8 cellular contexts compared by ENCODE assay signal in the genomic region with DNA sequence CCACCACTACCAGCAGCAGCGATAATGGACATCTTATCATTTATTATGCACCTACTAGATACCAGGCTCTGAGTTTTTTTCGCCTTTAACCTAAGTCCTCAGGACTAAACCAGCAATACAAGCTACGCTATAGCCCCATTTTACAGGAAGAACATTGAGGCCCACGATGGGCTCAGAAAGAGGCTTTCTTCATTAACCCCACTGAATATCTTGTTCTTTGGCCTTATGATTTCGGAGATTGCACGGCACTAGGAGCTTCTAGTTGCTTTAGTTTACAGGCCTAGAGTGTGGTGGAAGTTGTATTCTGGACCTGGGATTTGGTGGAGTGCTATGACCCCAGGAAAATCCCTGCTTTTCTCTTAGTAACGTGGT. TPM values are rescaled to one million over a fixed set of nuclear protein-coding genes. Genes with fewer than 3 reads are reported as not detected.
DNase-seq lines count a peak whose midpoint lies in the region; ATAC-seq, FAIRE-seq and TF ChIP-seq lines count a peak whose summit lies in the region.

No MANE protein-coding gene starts in this region.

- H3K4me1 Mint-ChIP-seq in T-helper 2 cell treated with Interferon-gamma antibody and Interleukin-4, amounts not matched to agents 5 μg/mL and 100 μg/mL, for 36 hours (ENCODE audit: low read depth): peaks cover 37% of the 10 kb centered on the region

- no peak overlapping the region for H3K27ac Mint-ChIP-seq in T-helper 2 cell treated with Interferon-gamma antibody and Interleukin-4, amounts not matched to agents 5 μg/mL and 100 μg/mL, for 36 hours

- CTCF ChIA-PET in HepG2 (lab: Yijun Ruan, JAX; ENCODE audit: low intra/inter-chr PET ratio, low total read pairs): no interaction called here

- H3K4me2 ChIP-seq in HepG2 (ENCODE audit: low read depth, low read length): peak overlapping the region; percentile 80

- H3K9ac ChIP-seq in HepG2 (ENCODE audit: insufficient read depth, low read depth, low read length): peak overlapping the region; percentile 92

- no peak for ATAC-seq in HepG2
- ATAC-seq in GM21447 (IDR thresholded peaks at IDR 0.05; ENCODE audit: unreplicated experiment): no peak

- peaks cover 4% of the 10 kb centered on the region for H3K36me3 Mint-ChIP-seq in T-helper 2 cell treated with Interferon-gamma antibody and Interleukin-4, amounts not matched to agents 5 μg/mL and 100 μg/mL, for 36 hours (ENCODE audit: low read depth)

- TF ChIP-seq RAD21 in HepG2 (CRISPR knock-in tag; IDR thresholded peaks at IDR 0.05): no peak

- H3K27me3 ChIP-seq in ascending aorta: no peaks in the 10 kb centered on the region
- peaks cover 0 to under 1% of the 10 kb centered on the region in 2 experiments; a peak in 1 of 5 replicates for H3K27me3 ChIP-seq in HepG2 (ENCODE audit: control insufficient read depth in 1 of 2, insufficient read depth in 2 of 2, low read length in 2 of 2)
- no peaks in the 10 kb centered on the region for H3K27me3 ChIP-seq in testis

- WGBS in HepG2 (ENCODE audit: low lambda C conversion rate): 22% methylated on average over 7 of the region's 7 CpGs
- 24 to 28% methylated on average over 7 of the region's 7 CpGs for WGBS in testis, 2 donors

- in situ Hi-C loops in HepG2 (cut with HindIII; ENCODE audit: extremely low pct_ligation_motif_present, low pct_unique_long_range_greater_than_20kb): no loop called here

- FAIRE-seq in HepG2 (lab: Jason Lieb, UNC): no peak

- H3K4me1 ChIP-seq in ascending aorta: peaks cover 5 to 30% of the 10 kb centered on the region in 2 donors
- H3K4me1 ChIP-seq in HepG2 (ENCODE audit: insufficient read depth, low read length): peaks cover 70% of the 10 kb centered on the region
- peaks cover 13% of the 10 kb centered on the region for H3K4me1 ChIP-seq in testis

- TF ChIP-seq EP300 in HepG2 (IDR thresholded peaks at IDR 0.05; ENCODE audit: low read depth in 2 of 2, low read length in 2 of 2): no peak
- TF ChIP-seq EP300 in HepG2 (CRISPR knock-in tag; IDR thresholded peaks at IDR 0.05; ENCODE audit: borderline replicate concordance): no peak

- H3K9me3 ChIP-seq in ascending aorta: no peaks in the 10 kb centered on the region
- no peaks in the 10 kb centered on the region for H3K9me3 ChIP-seq in HepG2 (ENCODE audit: low read length)
- H3K9me3 ChIP-seq in testis: no peaks in the 10 kb centered on the region

- peak overlapping the region; percentile 84 for H3K4me3 Mint-ChIP-seq in T-helper 2 cell treated with Interferon-gamma antibody and Interleukin-4, amounts not matched to agents 5 μg/mL and 100 μg/mL, for 36 hours

- POLR2A ChIA-PET in HepG2 (lab: Yijun Ruan, JAX): interaction anchor here (0.9 to 2.8 kb wide), 6 partner anchors 9 to 109 kb away, joined by 3 to 12 read pairs (median 6); partner anchors contain the start of genes ATP5IF1, MED18 and PHACTR4

- H3K36me3 ChIP-seq in ascending aorta (no peaks in the 10 kb centered on the region), HepG2 (replicated peaks in 1 of 2; ENCODE audit: control insufficient read depth in 1 of 2, insufficient read depth in 2 of 2, low read length in 2 of 2) (peaks cover 0 to 2% of the 10 kb centered on the region in 2 experiments; a peak in 1 of 5 replicates), testis (ENCODE audit: low read depth, missing control alignments) (no peaks in the 10 kb centered on the region)

- peaks cover 4% of the 10 kb centered on the region for H3K27me3 Mint-ChIP-seq in T-helper 2 cell treated with Interferon-gamma antibody and Interleukin-4, amounts not matched to agents 5 μg/mL and 100 μg/mL, for 36 hours (ENCODE audit: low read depth)

- peak overlapping the region; percentile 92 to 97 for H3K27ac ChIP-seq in ascending aorta
- H3K27ac ChIP-seq in HepG2 (ENCODE audit: extremely low read length, insufficient read depth, low read length): no peak overlapping the region
- H3K27ac ChIP-seq in testis: peak overlapping the region in 1 of 2 donors; percentile 91

- H3K4me3 ChIP-seq in ascending aorta (peak overlapping the region; percentile 99 to 100), HepG2 (replicated peaks in 1 of 3; ENCODE audit: insufficient read depth in 1 of 3, low read depth in 2 of 3, low read length in 3 of 3) (peak overlapping the region; percentile 98 to 99 (median 99)), testis (peak overlapping the region; percentile 65 to 98)

- H4K20me1 ChIP-seq in HepG2 (ENCODE audit: insufficient read depth, low read length): peaks cover 40% of the 10 kb centered on the region

- H3K79me2 ChIP-seq in HepG2 (ENCODE audit: insufficient read depth, low read length): peaks cover 58% of the 10 kb centered on the region

- no peak for DNase-seq in T-helper 2 cell treated with Interferon-gamma antibody and Interleukin-4, amounts not matched to agents 5 μg/mL and 100 μg/mL, for 36 hours (ENCODE audit: low spot score)
- DNase-seq in T-helper 2 cell (no peak), ascending aorta (ENCODE audit: low spot score in 2 of 2) (no peak), HepG2 (ENCODE audit: low spot score) (no peak), testis (no peak), hypothalamus (lab: John Stamatoyannopoulos, UW) (no peak), NCI-H345 (lab: John Stamatoyannopoulos, UW) (no peak)

- no peak overlapping the region for H2AFZ ChIP-seq in HepG2 (ENCODE audit: low read length)

- BruUV-seq in HepG2 (replicated peaks; lab: Mats Ljungman, UMichigan): no TSS peak

- TF ChIP-seq CTCF in ascending aorta (IDR thresholded peaks at IDR 0.05): no peak
- no peak for TF ChIP-seq CTCF in HepG2 (CRISPR knock-in tag; IDR thresholded peaks at IDR 0.05)
- no peak for TF ChIP-seq CTCF in testis (IDR thresholded peaks at IDR 0.05)

- no peaks in the 10 kb centered on the region for H3K9me3 Mint-ChIP-seq in T-helper 2 cell treated with Interferon-gamma antibody and Interleukin-4, amounts not matched to agents 5 μg/mL and 100 μg/mL, for 36 hours

- no peak for TF ChIP-seq POLR2A in HepG2 (IDR thresholded peaks at IDR 0.05; ENCODE audit: insufficient read depth in 1 of 2, low read depth in 2 of 2, low read length in 2 of 2)
- TF ChIP-seq POLR2A in testis (IDR thresholded peaks at IDR 0.05): no peak

- intact Hi-C loops in ascending aorta (cut with DNase I): no loop called here
- intact Hi-C loops in HepG2 (cut with micrococcal nuclease; ENCODE audit: unreplicated experiment): loop anchor here (10.0 kb wide), 1 partner anchor 64 kb away; the partner anchor contains the start of gene MED18
- intact Hi-C loops in testis (cut with DNase I; ENCODE audit: low total_unique reads): no loop called here

RNA-seq across cellular contexts. Expression of gene SESN2, which starts 1.5 kb away (rescaled TPM):
- total RNA-seq in ascending aorta (7.6 TPM), HepG2 (2016; rRNA removed; fragmentation: Illumina TruSeq; extraction: Trizol) (10.4 and 13.2 TPM in 2 replicates), testis (10 to 100 TPM; 36.7 to 43.7 TPM)
- 2.1 and 2.5 TPM in 2 replicates for total RNA-seq in HepG2 (2016; cell fraction: cytosol; rRNA removed; fragmentation: Illumina TruSeq; extraction: Trizol; ENCODE audit: low read depth)
- total RNA-seq in HepG2 (2016; cell fraction: insoluble cytoplasmic fraction; rRNA removed; fragmentation: Illumina TruSeq; extraction: Trizol): 10.0 and 12.0 TPM in 2 replicates
- total RNA-seq in HepG2 (2016; cell fraction: membrane; rRNA removed; fragmentation: Illumina TruSeq; extraction: Trizol): 5.6 and 7.1 TPM in 2 replicates
- 8.1 and 8.4 TPM in 2 replicates for total RNA-seq in HepG2 (2016; cell fraction: nucleus; rRNA removed; fragmentation: Illumina TruSeq; extraction: Trizol)
- polyA plus RNA-seq in HepG2 (2011; rRNA removed) (19.1 and 24.8 TPM in 2 replicates), testis (ENCODE audit: insufficient read depth, low read depth, low replicate concordance) (16.9 TPM)
- 11.7 and 14.9 TPM in 2 replicates for polyA plus RNA-seq in HepG2 (2011; cell fraction: cytosol; rRNA removed)
- 26.7 and 32.2 TPM in 2 replicates for polyA plus RNA-seq in HepG2 (2011; cell fraction: nucleus; rRNA removed)
- 7.3 and 18.2 TPM in 2 replicates for polyA plus RNA-seq in HepG2 (2012)
- 1.3 and 1.4 TPM in 2 replicates for polyA plus RNA-seq in HepG2 (2016; cell fraction: cytosol; fragmentation: Illumina TruSeq; extraction: Trizol; ENCODE audit: low read depth)
- 9.6 and 12.1 TPM in 2 replicates for polyA plus RNA-seq in HepG2 (2016; cell fraction: insoluble cytoplasmic fraction; fragmentation: Illumina TruSeq; extraction: Trizol; ENCODE audit: low read depth)
- polyA plus RNA-seq in HepG2 (2016; cell fraction: membrane; fragmentation: Illumina TruSeq; extraction: Trizol; ENCODE audit: low read depth): 4.3 and 4.7 TPM in 2 replicates
- 14.7 and 15.5 TPM in 2 replicates for polyA plus RNA-seq in HepG2 (2016; cell fraction: nucleus; fragmentation: Illumina TruSeq; extraction: Trizol; ENCODE audit: insufficient read depth, low read depth)
- 21.9 and 39.6 TPM in 2 replicates for polyA minus RNA-seq in HepG2 (2011; rRNA and poly(A)+ RNA removed; ENCODE audit: low replicate concordance)
- polyA minus RNA-seq in HepG2 (2011; cell fraction: cytosol; rRNA and poly(A)+ RNA removed): 9.8 and 11.5 TPM in 2 replicates
- polyA minus RNA-seq in HepG2 (2011; cell fraction: nucleus; rRNA and poly(A)+ RNA removed): 11.8 and 11.9 TPM in 2 replicates

RNA-seq across cellular contexts. Expression of gene ATP5IF1, which starts 24.9 kb away (rescaled TPM):
- total RNA-seq in ascending aorta (220 TPM), HepG2 (2016; rRNA removed; fragmentation: Illumina TruSeq; extraction: Trizol) (131 and 143 TPM in 2 replicates), testis (100 to 1,000 TPM; 259 to 345 TPM)
- total RNA-seq in HepG2 (2016; cell fraction: cytosol; rRNA removed; fragmentation: Illumina TruSeq; extraction: Trizol; ENCODE audit: low read depth): 48.9 and 52.9 TPM in 2 replicates
- 135 and 167 TPM in 2 replicates for total RNA-seq in HepG2 (2016; cell fraction: insoluble cytoplasmic fraction; rRNA removed; fragmentation: Illumina TruSeq; extraction: Trizol)
- total RNA-seq in HepG2 (2016; cell fraction: membrane; rRNA removed; fragmentation: Illumina TruSeq; extraction: Trizol): 52.5 and 57.7 TPM in 2 replicates
- 53.2 and 53.6 TPM in 2 replicates for total RNA-seq in HepG2 (2016; cell fraction: nucleus; rRNA removed; fragmentation: Illumina TruSeq; extraction: Trizol)
- polyA plus RNA-seq in HepG2 (2011; rRNA removed) (85.5 and 97.7 TPM in 2 replicates), testis (ENCODE audit: insufficient read depth, low read depth, low replicate concordance) (702 TPM)
- 137 and 146 TPM in 2 replicates for polyA plus RNA-seq in HepG2 (2011; cell fraction: cytosol; rRNA removed)
- polyA plus RNA-seq in HepG2 (2011; cell fraction: nucleus; rRNA removed): 78.4 and 120 TPM in 2 replicates
- 116 and 168 TPM in 2 replicates for polyA plus RNA-seq in HepG2 (2012)
- polyA plus RNA-seq in HepG2 (2016; cell fraction: cytosol; fragmentation: Illumina TruSeq; extraction: Trizol; ENCODE audit: low read depth): 56.9 and 60.0 TPM in 2 replicates
- 155 and 173 TPM in 2 replicates for polyA plus RNA-seq in HepG2 (2016; cell fraction: insoluble cytoplasmic fraction; fragmentation: Illumina TruSeq; extraction: Trizol; ENCODE audit: low read depth)
- polyA plus RNA-seq in HepG2 (2016; cell fraction: membrane; fragmentation: Illumina TruSeq; extraction: Trizol; ENCODE audit: low read depth): 59.9 and 60.4 TPM in 2 replicates
- 116 and 123 TPM in 2 replicates for polyA plus RNA-seq in HepG2 (2016; cell fraction: nucleus; fragmentation: Illumina TruSeq; extraction: Trizol; ENCODE audit: insufficient read depth, low read depth)
- polyA minus RNA-seq in HepG2 (2011; rRNA and poly(A)+ RNA removed; ENCODE audit: low replicate concordance): 26.2 and 37.8 TPM in 2 replicates
- 26.0 and 33.5 TPM in 2 replicates for polyA minus RNA-seq in HepG2 (2011; cell fraction: cytosol; rRNA and poly(A)+ RNA removed)
- 17.9 and 22.1 TPM in 2 replicates for polyA minus RNA-seq in HepG2 (2011; cell fraction: nucleus; rRNA and poly(A)+ RNA removed)

RNA-seq across cellular contexts. Expression of gene DNAJC8, which starts 28.0 kb away (rescaled TPM):
- total RNA-seq in ascending aorta (65.2 TPM), HepG2 (2016; rRNA removed; fragmentation: Illumina TruSeq; extraction: Trizol) (126 and 180 TPM in 2 replicates), testis (10 to 100 TPM; 44.7 to 48.0 TPM)
- total RNA-seq in HepG2 (2016; cell fraction: cytosol; rRNA removed; fragmentation: Illumina TruSeq; extraction: Trizol; ENCODE audit: low read depth): 25.1 and 26.4 TPM in 2 replicates
- total RNA-seq in HepG2 (2016; cell fraction: insoluble cytoplasmic fraction; rRNA removed; fragmentation: Illumina TruSeq; extraction: Trizol): 132 and 187 TPM in 2 replicates
- total RNA-seq in HepG2 (2016; cell fraction: membrane; rRNA removed; fragmentation: Illumina TruSeq; extraction: Trizol): 45.3 and 52.1 TPM in 2 replicates
- 55.9 and 61.0 TPM in 2 replicates for total RNA-seq in HepG2 (2016; cell fraction: nucleus; rRNA removed; fragmentation: Illumina TruSeq; extraction: Trizol)
- polyA plus RNA-seq in HepG2 (2011; rRNA removed) (48.4 and 54.5 TPM in 2 replicates), testis (ENCODE audit: insufficient read depth, low read depth, low replicate concordance) (86.5 TPM)
- 36.4 and 46.8 TPM in 2 replicates for polyA plus RNA-seq in HepG2 (2011; cell fraction: cytosol; rRNA removed)
- 20.6 and 24.0 TPM in 2 replicates for polyA plus RNA-seq in HepG2 (2011; cell fraction: nucleus; rRNA removed)
- polyA plus RNA-seq in HepG2 (2012): 54.3 and 68.8 TPM in 2 replicates
- polyA plus RNA-seq in HepG2 (2016; cell fraction: cytosol; fragmentation: Illumina TruSeq; extraction: Trizol; ENCODE audit: low read depth): 24.2 and 24.3 TPM in 2 replicates
- 224 and 245 TPM in 2 replicates for polyA plus RNA-seq in HepG2 (2016; cell fraction: insoluble cytoplasmic fraction; fragmentation: Illumina TruSeq; extraction: Trizol; ENCODE audit: low read depth)
- polyA plus RNA-seq in HepG2 (2016; cell fraction: membrane; fragmentation: Illumina TruSeq; extraction: Trizol; ENCODE audit: low read depth): 43.7 and 45.5 TPM in 2 replicates
- polyA plus RNA-seq in HepG2 (2016; cell fraction: nucleus; fragmentation: Illumina TruSeq; extraction: Trizol; ENCODE audit: insufficient read depth, low read depth): 124 and 135 TPM in 2 replicates
- 33.9 and 41.6 TPM in 2 replicates for polyA minus RNA-seq in HepG2 (2011; rRNA and poly(A)+ RNA removed; ENCODE audit: low replicate concordance)
- polyA minus RNA-seq in HepG2 (2011; cell fraction: cytosol; rRNA and poly(A)+ RNA removed): 16.9 and 17.8 TPM in 2 replicates
- 15.6 and 21.8 TPM in 2 replicates for polyA minus RNA-seq in HepG2 (2011; cell fraction: nucleus; rRNA and poly(A)+ RNA removed)
